ENCODE assay signal across 8 cellular contexts in the genomic region with DNA sequence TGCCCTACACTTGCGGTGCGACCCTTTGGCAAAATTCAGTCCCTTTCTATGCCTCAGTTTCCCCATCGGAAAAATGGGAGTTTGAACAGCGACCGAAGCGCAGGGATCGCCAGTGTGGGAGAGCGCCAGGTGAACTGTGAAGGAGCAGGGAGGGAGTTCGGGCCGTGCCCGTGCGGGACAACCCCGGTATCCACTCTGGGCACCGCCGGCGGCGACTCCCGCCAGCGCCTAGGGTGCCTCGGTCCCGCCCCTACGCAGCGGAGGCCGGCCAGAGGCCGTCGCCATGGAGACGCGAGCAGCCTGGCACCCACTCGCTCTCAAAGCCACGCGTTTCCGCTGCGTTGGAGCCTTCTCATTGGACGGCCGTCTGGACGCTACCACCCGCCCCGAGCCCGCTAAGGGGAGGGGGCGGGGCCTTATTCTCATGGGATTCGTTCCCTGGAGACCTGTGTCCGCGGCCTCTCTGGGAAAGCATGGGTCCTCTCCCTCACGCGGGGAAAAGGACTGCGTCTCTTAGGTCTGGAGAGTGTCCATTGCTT. TPM values are rescaled to one million over a fixed set of nuclear protein-coding genes. Genes with fewer than 3 reads are reported as not detected.
DNase-seq lines count a peak whose midpoint lies in the region; ATAC-seq and TF ChIP-seq lines count a peak whose summit lies in the region.

No MANE protein-coding gene starts in this region.

- peaks cover 26% of the 10 kb centered on the region for H3K79me2 ChIP-seq in parathyroid adenoma

- ATAC-seq in HG02642 (IDR thresholded peaks at IDR 0.05; ENCODE audit: poor library complexity, unreplicated experiment) = peak; percentile 80

- intact Hi-C loops in transverse colon (cut with DNase I; ENCODE audit: low total_unique reads) = no loop called here

- H3K4me3 ChIP-seq in cardiac muscle cell (peak overlapping the region; percentile 85), parathyroid adenoma (ENCODE audit: low read depth, low read length) (peak overlapping the region; percentile 84), transverse colon (peak overlapping the region; percentile 67 to 99 (median 79))

- peaks cover 25% of the 10 kb centered on the region for H3K4me1 ChIP-seq in cardiac muscle cell (ENCODE audit: low read depth)
- peaks cover 22% of the 10 kb centered on the region for H3K4me1 ChIP-seq in parathyroid adenoma
- peaks cover 26 to 41% (median 31%) of the 10 kb centered on the region in 4 donors for H3K4me1 ChIP-seq in transverse colon

- no peak for TF ChIP-seq EP300 in transverse colon (IDR thresholded peaks at IDR 0.05; ENCODE audit: low read depth)

- DNase-seq in GM10266 (ENCODE audit: extremely low spot score) (peak; percentile 94), NCI-H1105 treated with DMSO at 0.1 percent for 48 hours (lab: John Stamatoyannopoulos, UW) (peak; percentile 98), SKM-1 treated with dmso at 0.1 percent for 144 hours (lab: John Stamatoyannopoulos, UW; ENCODE audit: unreplicated experiment) (peak; percentile 88), cardiac muscle cell (ENCODE audit: low read depth in 1 of 2, low spot score in 1 of 2) (peak; percentile 98 to 100), transverse colon (peak; percentile 99)
- peak; percentile 91 for DNase-seq in activated naive CD8-positive, alpha-beta T cell treated with anti-CD3 and anti-CD28 coated beads, Interleukin-2, amount 50 U/mL, for 16 hours (ENCODE audit: low read depth, low spot score)

- in situ Hi-C loops in transverse colon (cut with MboI; ENCODE audit: low pct_ligation_motif_present in 1 of 4, low pct_unique_long_range_greater_than_20kb in 1 of 4, low sequenced_read_pairs in 3 of 4) = no loop called here

- H3K27ac ChIP-seq in cardiac muscle cell (peak overlapping the region; percentile 97), parathyroid adenoma (peak overlapping the region; percentile 94), transverse colon (peak overlapping the region; percentile 94 to 98 (median 96))

- H3K9me3 ChIP-seq in cardiac muscle cell (ENCODE audit: low read depth) = no peaks in the 10 kb centered on the region
- H3K9me3 ChIP-seq in parathyroid adenoma (ENCODE audit: control insufficient read depth, low read length) = no peaks in the 10 kb centered on the region
- no peaks in the 10 kb centered on the region for H3K9me3 ChIP-seq in transverse colon

- peak overlapping the region; percentile 82 for H2AFZ ChIP-seq in parathyroid adenoma

- H3K27me3 ChIP-seq in cardiac muscle cell = no peaks in the 10 kb centered on the region
- H3K27me3 ChIP-seq in parathyroid adenoma (ENCODE audit: control insufficient read depth, insufficient read depth, low read length) = no peaks in the 10 kb centered on the region
- no peaks in the 10 kb centered on the region for H3K27me3 ChIP-seq in transverse colon

- H3K4me2 ChIP-seq in parathyroid adenoma (ENCODE audit: low read length) = peak overlapping the region; percentile 77

- TF ChIP-seq CTCF in GM10266 (IDR thresholded peaks at IDR 0.05; ENCODE audit: control insufficient read depth, insufficient read depth, low read depth, missing control alignments) (no peak), cardiac muscle cell (IDR thresholded peaks at IDR 0.05; ENCODE audit: low read depth, low read length) (no peak), parathyroid adenoma (IDR thresholded peaks at IDR 0.05) (no peak), transverse colon (IDR thresholded peaks at IDR 0.05) (no peak)

- peak; percentile 25 for TF ChIP-seq POLR2A in transverse colon (IDR thresholded peaks at IDR 0.05)

- H3K9ac ChIP-seq in parathyroid adenoma = peak overlapping the region; percentile 16

- H3K36me3 ChIP-seq in cardiac muscle cell (no peaks in the 10 kb centered on the region), parathyroid adenoma (ENCODE audit: control insufficient read depth, insufficient read depth, low read length) (no peaks in the 10 kb centered on the region), transverse colon (no peaks in the 10 kb centered on the region)

- 0% methylated on average over 1 to 45 of the region's 46 CpGs for WGBS in transverse colon (ENCODE audit: low coverage in 1 of 2), 2 donors

RNA-seq across cellular contexts. Expression of gene MLEC, which starts 0.7 kb away (rescaled TPM):
- 122 and 137 TPM in 2 replicates for total RNA-seq in cardiac muscle cell
- 159 and 215 TPM in 2 replicates for polyA plus RNA-seq in cardiac muscle cell
- 100 to 1,000 TPM in 3 of 4 donors, 10 to 100 TPM in 1; 75.6 to 153 (median 130) TPM for total RNA-seq in transverse colon

RNA-seq across cellular contexts. Expression of gene UNC119B, which starts 24.0 kb away (rescaled TPM):
- 22.0 and 28.2 TPM in 2 replicates for total RNA-seq in cardiac muscle cell
- polyA plus RNA-seq in cardiac muscle cell = 14.1 and 14.7 TPM in 2 replicates
- 10 to 100 TPM in 3 of 4 donors, 1 to 10 TPM in 1; 9.8 to 25.4 (median 21.5) TPM for total RNA-seq in transverse colon

RNA-seq across cellular contexts. Expression of gene ACADS, which starts 39.4 kb away (rescaled TPM):
- total RNA-seq in cardiac muscle cell (34.3 and 59.8 TPM in 2 replicates), transverse colon (100 to 1,000 TPM; 224 to 338 (median 297) TPM)
- 35.9 and 77.1 TPM in 2 replicates for polyA plus RNA-seq in cardiac muscle cell

RNA-seq across cellular contexts. Expression of gene CABP1, which starts 45.8 kb away (rescaled TPM):
- total RNA-seq in cardiac muscle cell (not detected in 2 replicates), transverse colon (1 to 10 TPM in 2 of 4 donors, under 1 TPM in 1, not detected in 1; 0.60 to 7.5 (median 4.4) TPM)
- polyA plus RNA-seq in cardiac muscle cell = not detected in 2 replicates

Comparison
In these comparisons a context has a peak if more than half of its experiments do, and no peak if none do; other contexts are left out.
1. Peak in every context shown above with its lines: DNase-seq, ATAC-seq, H3K4me3 ChIP-seq and H3K27ac ChIP-seq.